24 cellular contexts compared by ENCODE assay signal in the genomic region with DNA sequence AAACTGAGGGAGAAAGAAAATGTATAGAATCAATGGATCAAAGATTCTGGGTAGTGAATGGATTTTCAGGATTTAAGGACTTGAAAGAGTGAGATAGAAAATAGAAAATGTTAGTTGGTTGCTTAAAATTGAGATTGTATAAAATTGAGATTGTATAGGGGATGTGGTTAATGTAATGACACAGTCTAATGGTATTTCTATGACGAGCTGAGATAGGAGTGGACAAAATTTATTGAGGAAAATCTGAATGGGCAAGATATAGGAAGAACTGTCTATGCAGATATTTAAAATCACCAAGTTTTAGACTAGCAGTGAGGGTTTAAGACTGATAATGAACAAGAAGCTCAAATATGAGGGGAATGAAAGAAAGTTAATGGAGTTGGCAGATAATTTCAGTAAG.
"Had no signal": no experiment of that assay in that cellular context is flagged by ENCODE, and none has a peak within 500 bp of the region (broad histone marks: within the 10 kb centered on the region; RNA-seq: fewer than 3 reads in every experiment).

No MANE protein-coding gene starts in this region.

- DNase-seq: activated CD4-positive, alpha-beta T cell treated with anti-CD3 and anti-CD28 coated beads, Interleukin-2, amount 50 U/mL, for 1 hour; activated CD8-positive, alpha-beta T cell treated with anti-CD3 and anti-CD28 coated beads for 36 hours; activated gamma-delta T cell treated with Interleukin-2 at 50 U/mL for 16 hours; activated naive CD4-positive, alpha-beta T cell treated with anti-CD3 and anti-CD28 coated beads, Interleukin-2, amount 50 U/mL, for 16 hours; activated T-cell treated with anti-CD3 and anti-CD28 coated beads, Interleukin-2, amount 50 U/mL, for 4 hours; amygdala; endodermal cell; left cardiac atrium; left ventricle myocardium superior; naive B cell; nephron progenitor cell; ovary; right lobe of liver; stimulated activated CD4-positive, alpha-beta T cell treated with anti-CD3 and anti-CD28 coated beads, Interleukin-2, amount 100 ng/mL, for 48 hours; T-helper 9 cell; uterus had no signal

- H3K27ac ChIP-seq: gastroesophageal sphincter, hepatocyte, neutrophil, ovary, right lobe of liver, thoracic aorta, uterus had no signal

- H3K36me3 ChIP-seq: gastroesophageal sphincter, neutrophil, ovary, right lobe of liver, thoracic aorta, uterus had no signal

- H3K4me3 ChIP-seq: gastroesophageal sphincter, hepatocyte, ovary, right lobe of liver, thoracic aorta, uterus had no signal

- H3K9me3 ChIP-seq: gastroesophageal sphincter, neutrophil, ovary, right lobe of liver, thoracic aorta, uterus had no signal

- H3K4me2 ChIP-seq: hepatocyte had no signal

- H2AFZ ChIP-seq: hepatocyte had no signal

- FAIRE-seq: keratinocyte, TTC549 had no signal

- ATAC-seq: activated CD8-positive, alpha-beta T cell treated with anti-CD3 and anti-CD28 coated beads for 36 hours; activated T-cell treated with anti-CD3 and anti-CD28 coated beads, Interleukin-2, amount 50 U/mL, for 4 hours; activated T-helper 17 cell treated with anti-CD3 and anti-CD28 coated beads, Interleukin-2, amount 50 U/mL, for 72 hours; esophagus mucosa; gastroesophageal sphincter; left cardiac atrium; left ventricle myocardium superior; right lobe of liver had no signal

- H3K4me1 ChIP-seq: gastroesophageal sphincter, right lobe of liver, uterus had no signal

- H3K27me3 ChIP-seq: gastroesophageal sphincter, hepatocyte, neutrophil, ovary, right lobe of liver, uterus had no signal
